In the genomic region with DNA sequence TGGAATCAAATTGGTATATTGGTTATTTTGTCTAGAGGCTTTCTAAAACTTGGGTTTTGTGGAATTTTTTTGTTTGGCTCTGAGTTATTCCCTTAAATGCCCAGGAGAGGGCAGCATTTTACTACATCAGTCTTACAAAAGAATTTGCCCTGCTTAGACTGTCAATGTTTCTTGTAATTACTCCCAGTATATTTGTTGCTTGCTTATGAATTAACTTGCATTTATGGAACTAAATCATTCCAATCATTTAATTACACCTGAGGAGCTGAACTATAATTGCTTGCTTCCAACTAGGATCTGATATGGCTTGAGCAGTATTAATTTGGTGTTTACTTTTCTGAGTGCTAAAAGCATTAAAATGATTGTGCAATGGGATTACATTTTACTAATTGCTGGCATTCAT, we compare ENCODE assay signal across 8 cellular contexts. TPM values are rescaled to one million over a fixed set of nuclear protein-coding genes. Genes with fewer than 3 reads are reported as not detected.
A peak's percentile ranks its signal among the peaks of the same experiment; 100 is the strongest.
DNase-seq lines count a peak whose midpoint lies in the region; ATAC-seq and TF ChIP-seq lines count a peak whose summit lies in the region.

No MANE protein-coding gene starts in this region.

- TF ChIP-seq CTCF in brain microvascular endothelial cell (IDR thresholded peaks at IDR 0.05; ENCODE audit: low read depth, low read length, missing control alignments) (peak; percentile 56), liver (IDR thresholded peaks at IDR 0.05; ENCODE audit: low read depth, low read length, missing input control) (peak; percentile 88)

- no peaks in the 10 kb centered on the region for H3K9me3 ChIP-seq in liver (ENCODE audit: control insufficient read depth in 4 of 4, low read length in 3 of 4)

- H3K4me3 ChIP-seq in H7 (ENCODE audit: insufficient read depth, low read depth, low read length) (no peak overlapping the region), brain microvascular endothelial cell (ENCODE audit: low read depth, low read length) (no peak overlapping the region), liver (ENCODE audit: low read depth in 1 of 3, low read length in 3 of 3) (no peak overlapping the region)

- ATAC-seq in GM18907 (IDR thresholded peaks at IDR 0.05; ENCODE audit: unreplicated experiment): no peak
- no peak for ATAC-seq in HG03025 (IDR thresholded peaks at IDR 0.05; ENCODE audit: low FRiP score, unreplicated experiment)

- peak; percentile 70 for DNase-seq in COR-L47 (lab: John Stamatoyannopoulos, UW)
- DNase-seq in H7: peak; percentile 26
- peak; percentile 57 for DNase-seq in NCI-H345 (lab: John Stamatoyannopoulos, UW)
- DNase-seq in brain microvascular endothelial cell: peak; percentile 10
- DNase-seq in activated CD4-positive, alpha-beta T cell treated with anti-CD3 and anti-CD28 coated beads, Interleukin-2, amount 50 U/mL, for 4 hours: no peak

- H3K27ac ChIP-seq in brain microvascular endothelial cell (no peak overlapping the region), liver (ENCODE audit: low read depth in 1 of 2, low read length in 2 of 2) (no peak overlapping the region)

- H3K27me3 ChIP-seq in H7 (ENCODE audit: control insufficient read depth, insufficient read depth, low read length): no peaks in the 10 kb centered on the region
- no peaks in the 10 kb centered on the region for H3K27me3 ChIP-seq in brain microvascular endothelial cell (replicated peaks)
- H3K27me3 ChIP-seq in liver (ENCODE audit: control insufficient read depth in 4 of 4, insufficient read depth in 4 of 4, low read length in 3 of 4): no peaks in the 10 kb centered on the region

- H3K9ac ChIP-seq in liver (ENCODE audit: low read depth in 1 of 2, low read length in 2 of 2): no peak overlapping the region

- H3K4me1 ChIP-seq in liver (ENCODE audit: control insufficient read depth in 4 of 4, insufficient read depth in 4 of 4, low read length in 3 of 4): peaks cover 2 to 19% (median 18%) of the 10 kb centered on the region in 4 donors

- no peaks in the 10 kb centered on the region for H3K36me3 ChIP-seq in H7 (replicated peaks; ENCODE audit: control insufficient read depth, insufficient read depth, low read length)
- H3K36me3 ChIP-seq in brain microvascular endothelial cell (replicated peaks): peaks cover 2% of the 10 kb centered on the region
- no peaks in the 10 kb centered on the region for H3K36me3 ChIP-seq in liver (ENCODE audit: control insufficient read depth in 4 of 4, insufficient read depth in 3 of 4, low read depth in 1 of 4, low read length in 3 of 4)

- in situ Hi-C loops in brain microvascular endothelial cell (cut with HindIII; ENCODE audit: low pct_ligation_motif_present, low sequenced_read_pairs): no loop called here

- peak; percentile 91 for TF ChIP-seq RAD21 in liver (IDR thresholded peaks at IDR 0.05)

TF ChIP-seq in liver, 16 proteins besides CTCF, POLR2A, EP300 and RAD21:
- TF ChIP-seq FOXA2 (IDR thresholded peaks at IDR 0.05): no peak
- no peak for TF ChIP-seq GABPA (IDR thresholded peaks at IDR 0.05 in 1 of 2, conservative IDR thresholded peaks at IDR 0.05 in 1 of 2)
- TF ChIP-seq, protein P1, sequence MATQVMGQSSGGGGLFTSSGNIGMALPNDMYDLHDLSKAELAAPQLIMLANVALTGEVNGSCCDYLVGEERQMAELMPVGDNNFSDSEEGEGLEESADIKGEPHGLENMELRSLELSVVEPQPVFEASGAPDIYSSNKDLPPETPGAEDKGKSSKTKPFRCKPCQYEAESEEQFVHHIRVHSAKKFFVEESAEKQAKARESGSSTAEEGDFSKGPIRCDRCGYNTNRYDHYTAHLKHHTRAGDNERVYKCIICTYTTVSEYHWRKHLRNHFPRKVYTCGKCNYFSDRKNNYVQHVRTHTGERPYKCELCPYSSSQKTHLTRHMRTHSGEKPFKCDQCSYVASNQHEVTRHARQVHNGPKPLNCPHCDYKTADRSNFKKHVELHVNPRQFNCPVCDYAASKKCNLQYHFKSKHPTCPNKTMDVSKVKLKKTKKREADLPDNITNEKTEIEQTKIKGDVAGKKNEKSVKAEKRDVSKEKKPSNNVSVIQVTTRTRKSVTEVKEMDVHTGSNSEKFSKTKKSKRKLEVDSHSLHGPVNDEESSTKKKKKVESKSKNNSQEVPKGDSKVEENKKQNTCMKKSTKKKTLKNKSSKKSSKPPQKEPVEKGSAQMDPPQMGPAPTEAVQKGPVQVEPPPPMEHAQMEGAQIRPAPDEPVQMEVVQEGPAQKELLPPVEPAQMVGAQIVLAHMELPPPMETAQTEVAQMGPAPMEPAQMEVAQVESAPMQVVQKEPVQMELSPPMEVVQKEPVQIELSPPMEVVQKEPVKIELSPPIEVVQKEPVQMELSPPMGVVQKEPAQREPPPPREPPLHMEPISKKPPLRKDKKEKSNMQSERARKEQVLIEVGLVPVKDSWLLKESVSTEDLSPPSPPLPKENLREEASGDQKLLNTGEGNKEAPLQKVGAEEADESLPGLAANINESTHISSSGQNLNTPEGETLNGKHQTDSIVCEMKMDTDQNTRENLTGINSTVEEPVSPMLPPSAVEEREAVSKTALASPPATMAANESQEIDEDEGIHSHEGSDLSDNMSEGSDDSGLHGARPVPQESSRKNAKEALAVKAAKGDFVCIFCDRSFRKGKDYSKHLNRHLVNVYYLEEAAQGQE (IDR thresholded peaks at IDR 0.05): no peak
- TF ChIP-seq TAF1 (conservative IDR thresholded peaks at IDR 0.05): peak; percentile 27
- no peak for TF ChIP-seq YY1 (IDR thresholded peaks at IDR 0.05)
- TF ChIP-seq RXRA (IDR thresholded peaks at IDR 0.05): no peak
- TF ChIP-seq, protein P2, sequence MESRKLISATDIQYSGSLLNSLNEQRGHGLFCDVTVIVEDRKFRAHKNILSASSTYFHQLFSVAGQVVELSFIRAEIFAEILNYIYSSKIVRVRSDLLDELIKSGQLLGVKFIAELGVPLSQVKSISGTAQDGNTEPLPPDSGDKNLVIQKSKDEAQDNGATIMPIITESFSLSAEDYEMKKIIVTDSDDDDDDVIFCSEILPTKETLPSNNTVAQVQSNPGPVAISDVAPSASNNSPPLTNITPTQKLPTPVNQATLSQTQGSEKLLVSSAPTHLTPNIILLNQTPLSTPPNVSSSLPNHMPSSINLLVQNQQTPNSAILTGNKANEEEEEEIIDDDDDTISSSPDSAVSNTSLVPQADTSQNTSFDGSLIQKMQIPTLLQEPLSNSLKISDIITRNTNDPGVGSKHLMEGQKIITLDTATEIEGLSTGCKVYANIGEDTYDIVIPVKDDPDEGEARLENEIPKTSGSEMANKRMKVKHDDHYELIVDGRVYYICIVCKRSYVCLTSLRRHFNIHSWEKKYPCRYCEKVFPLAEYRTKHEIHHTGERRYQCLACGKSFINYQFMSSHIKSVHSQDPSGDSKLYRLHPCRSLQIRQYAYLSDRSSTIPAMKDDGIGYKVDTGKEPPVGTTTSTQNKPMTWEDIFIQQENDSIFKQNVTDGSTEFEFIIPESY (IDR thresholded peaks at IDR 0.05): no peak
- TF ChIP-seq EGR1 (IDR thresholded peaks at IDR 0.05; ENCODE audit: low read depth in 2 of 2): no peak
- no peak for TF ChIP-seq NR2F2 (IDR thresholded peaks at IDR 0.05)

RNA-seq across cellular contexts. Expression of a gene that starts 48.7 kb away (rescaled TPM):
- 7.0 and 25.0 TPM in 2 replicates for total RNA-seq in H7 (2014; rRNA removed; shearing (Covaris generic))
- 1 to 10 TPM; 2.1 to 6.6 TPM for total RNA-seq in liver
- polyA plus RNA-seq in liver: 1 to 10 TPM in 1 of 2 donors, under 1 TPM in 1; 0.51 to 1.7 TPM

Comparison
In these comparisons a context has a peak if more than half of its experiments do, and no peak if none do; other contexts are left out.
1. DNase-seq: peak in COR-L47 (single experiment), H7 (single experiment), NCI-H345 (single experiment) and brain microvascular endothelial cell (single experiment); none in activated CD4-positive, alpha-beta T cell treated with anti-CD3 and anti-CD28 coated beads, Interleukin-2, amount 50 U/mL, for 4 hours (0 of 2).